3 cellular contexts compared by ENCODE assay signal in genomic region chr4:61628282-61628681, GRCh38.
A peak's percentile ranks its signal among the peaks of the same experiment; 100 is the strongest.
TF ChIP-seq lines count a peak whose summit lies in the region.

No MANE protein-coding gene starts in this region.

TF ChIP-seq in SK-N-SH treated with all-trans-retinoic acid at 6 μM for 48 hours, 23 proteins besides CTCF, POLR2A, EP300 and RAD21 (continued from another document):
- peak; percentile 41; the same call in 1 of the 2 replicates for TF ChIP-seq PATZ1 (CRISPR knock-in tag; IDR thresholded peaks at IDR 0.05; ENCODE audit: borderline replicate concordance)
- no peak for TF ChIP-seq SNAI2 (CRISPR knock-in tag; IDR thresholded peaks at IDR 0.05)
- no peak for TF ChIP-seq RARB (CRISPR knock-in tag; IDR thresholded peaks at IDR 0.05)
- TF ChIP-seq CREB5 (CRISPR knock-in tag; IDR thresholded peaks at IDR 0.05; ENCODE audit: low read depth), result no peak

TF ChIP-seq in SK-N-SH, 30 proteins besides CTCF, POLR2A, EP300 and RAD21 (continued from another document):
- TF ChIP-seq REST (IDR thresholded peaks at IDR 0.05; ENCODE audit: low read depth, low read length) (no peak), MXI1 (IDR thresholded peaks at IDR 0.05; ENCODE audit: low read depth, low read length) (no peak), NFIC (IDR thresholded peaks at IDR 0.05; ENCODE audit: borderline replicate concordance) (no peak), ZBTB33 (IDR thresholded peaks at IDR 0.05; ENCODE audit: borderline replicate concordance, low read depth) (no peak), PBX3 (IDR thresholded peaks at IDR 0.05) (no peak)
TF ChIP-seq in SK-N-SH: peak in this region for 0.

TF ChIP-seq in WTC11, 78 proteins besides CTCF, POLR2A, EP300 and RAD21 (continued from another document):
- TF ChIP-seq AFF4 (CRISPR knock-in tag; IDR thresholded peaks at IDR 0.05; ENCODE audit: borderline replicate concordance), result no peak
- no peak for TF ChIP-seq HMGXB4 (CRISPR knock-in tag; IDR thresholded peaks at IDR 0.05)
- no peak for TF ChIP-seq PRDM15 (CRISPR knock-in tag; IDR thresholded peaks at IDR 0.05)
- TF ChIP-seq SOX15 (CRISPR knock-in tag; IDR thresholded peaks at IDR 0.05), result no peak
- no peak for TF ChIP-seq MXD4 (CRISPR knock-in tag; IDR thresholded peaks at IDR 0.05; ENCODE audit: borderline replicate concordance)
- no peak for TF ChIP-seq NFATC4 (CRISPR knock-in tag; IDR thresholded peaks at IDR 0.05)
- no peak for TF ChIP-seq ZNF425 (CRISPR knock-in tag; conservative IDR thresholded peaks at IDR 0.05)
